1 cellular context compared by ENCODE assay signal in the genomic region with DNA sequence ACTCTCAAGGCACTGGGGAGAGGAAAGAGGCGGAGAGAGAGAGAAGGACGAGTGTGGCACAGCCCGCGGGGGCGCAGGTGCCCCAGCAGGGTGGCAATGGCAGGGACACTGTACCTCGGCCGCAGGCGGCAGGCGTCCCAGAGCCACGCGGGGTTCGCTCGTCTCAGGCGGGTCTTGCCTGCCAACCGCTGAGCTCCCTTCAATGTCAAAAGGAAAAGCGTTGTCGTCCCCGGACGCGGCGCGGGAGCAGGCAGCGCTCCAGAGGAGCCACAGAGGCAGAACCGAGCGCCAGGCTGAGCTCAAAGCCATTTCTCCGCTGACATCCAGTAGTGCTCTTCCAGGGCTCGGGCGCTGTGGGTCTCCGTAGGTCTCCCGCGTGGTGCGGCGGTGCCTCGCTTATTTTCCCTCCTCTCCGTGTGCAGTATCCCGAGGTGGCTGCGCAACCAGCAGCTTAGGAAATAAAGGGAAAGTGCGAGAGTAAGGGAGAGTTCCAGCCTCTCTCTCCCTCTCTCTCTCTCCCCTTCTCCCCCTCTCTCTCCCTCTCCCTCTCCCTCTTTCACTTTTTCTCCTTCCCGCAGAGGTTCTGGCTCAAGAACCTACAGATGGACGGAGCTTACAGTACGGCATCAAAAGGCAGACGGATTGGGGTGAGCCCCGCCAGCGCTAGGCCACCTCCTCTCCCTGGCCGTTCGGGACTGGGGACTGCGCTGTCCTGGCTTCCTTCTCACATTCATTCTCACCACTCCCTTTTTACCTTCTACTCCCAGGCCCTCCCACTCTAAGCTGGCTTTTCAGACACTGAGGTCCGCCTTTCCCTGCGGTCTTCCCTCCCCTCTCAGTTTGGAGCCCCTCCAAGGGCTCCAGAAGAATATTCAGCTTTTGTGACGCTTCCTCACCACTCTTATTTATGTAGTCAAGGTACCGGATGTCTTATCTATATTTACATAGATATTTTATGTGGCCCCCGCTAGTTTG.
TF ChIP-seq lines count a peak whose summit lies in the region.

Gene LAMA4 (minus strand): TSS at position 726 of the 975 bp plus-strand sequence. CDS start 417 bp downstream, at position 309.

TF ChIP-seq in HCT116, 20 proteins besides CTCF, POLR2A, EP300 and RAD21:
- TF ChIP-seq, protein P1, sequence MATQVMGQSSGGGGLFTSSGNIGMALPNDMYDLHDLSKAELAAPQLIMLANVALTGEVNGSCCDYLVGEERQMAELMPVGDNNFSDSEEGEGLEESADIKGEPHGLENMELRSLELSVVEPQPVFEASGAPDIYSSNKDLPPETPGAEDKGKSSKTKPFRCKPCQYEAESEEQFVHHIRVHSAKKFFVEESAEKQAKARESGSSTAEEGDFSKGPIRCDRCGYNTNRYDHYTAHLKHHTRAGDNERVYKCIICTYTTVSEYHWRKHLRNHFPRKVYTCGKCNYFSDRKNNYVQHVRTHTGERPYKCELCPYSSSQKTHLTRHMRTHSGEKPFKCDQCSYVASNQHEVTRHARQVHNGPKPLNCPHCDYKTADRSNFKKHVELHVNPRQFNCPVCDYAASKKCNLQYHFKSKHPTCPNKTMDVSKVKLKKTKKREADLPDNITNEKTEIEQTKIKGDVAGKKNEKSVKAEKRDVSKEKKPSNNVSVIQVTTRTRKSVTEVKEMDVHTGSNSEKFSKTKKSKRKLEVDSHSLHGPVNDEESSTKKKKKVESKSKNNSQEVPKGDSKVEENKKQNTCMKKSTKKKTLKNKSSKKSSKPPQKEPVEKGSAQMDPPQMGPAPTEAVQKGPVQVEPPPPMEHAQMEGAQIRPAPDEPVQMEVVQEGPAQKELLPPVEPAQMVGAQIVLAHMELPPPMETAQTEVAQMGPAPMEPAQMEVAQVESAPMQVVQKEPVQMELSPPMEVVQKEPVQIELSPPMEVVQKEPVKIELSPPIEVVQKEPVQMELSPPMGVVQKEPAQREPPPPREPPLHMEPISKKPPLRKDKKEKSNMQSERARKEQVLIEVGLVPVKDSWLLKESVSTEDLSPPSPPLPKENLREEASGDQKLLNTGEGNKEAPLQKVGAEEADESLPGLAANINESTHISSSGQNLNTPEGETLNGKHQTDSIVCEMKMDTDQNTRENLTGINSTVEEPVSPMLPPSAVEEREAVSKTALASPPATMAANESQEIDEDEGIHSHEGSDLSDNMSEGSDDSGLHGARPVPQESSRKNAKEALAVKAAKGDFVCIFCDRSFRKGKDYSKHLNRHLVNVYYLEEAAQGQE (IDR thresholded peaks at IDR 0.05; ENCODE audit: low read depth) = no peak
- TF ChIP-seq ZFX (IDR thresholded peaks at IDR 0.05) (no peak), SIN3A (IDR thresholded peaks at IDR 0.05; ENCODE audit: low read depth) (no peak), CEBPB (IDR thresholded peaks at IDR 0.05; ENCODE audit: low read depth) (no peak), POLR2AphosphoS5 (IDR thresholded peaks at IDR 0.05; ENCODE audit: low read depth, low read length) (no peak), EGR1 (IDR thresholded peaks at IDR 0.05; ENCODE audit: low read depth) (no peak), EZH2phosphoT487 (IDR thresholded peaks at IDR 0.05; ENCODE audit: borderline replicate concordance) (no peak), SRF (IDR thresholded peaks at IDR 0.05; ENCODE audit: low read depth) (no peak), JUND (IDR thresholded peaks at IDR 0.05) (no peak), EZH2 (IDR thresholded peaks at IDR 0.05) (no peak), TCF7L2 (IDR thresholded peaks at IDR 0.05; ENCODE audit: borderline replicate concordance, extremely low read depth, insufficient read depth, insufficient read length) (no peak), ZNF274 (IDR thresholded peaks at IDR 0.05; ENCODE audit: low read depth, low read length) (no peak), ELF1 (IDR thresholded peaks at IDR 0.05; ENCODE audit: borderline replicate concordance, low read depth) (no peak), CBX3 (IDR thresholded peaks at IDR 0.05; ENCODE audit: low read depth) (no peak)
- TF ChIP-seq, protein P2, sequence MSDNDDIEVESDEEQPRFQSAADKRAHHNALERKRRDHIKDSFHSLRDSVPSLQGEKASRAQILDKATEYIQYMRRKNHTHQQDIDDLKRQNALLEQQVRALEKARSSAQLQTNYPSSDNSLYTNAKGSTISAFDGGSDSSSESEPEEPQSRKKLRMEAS (IDR thresholded peaks at IDR 0.05) = no peak; the same call in 1 of the 2 replicates
TF ChIP-seq in HCT116: peak in this region for 0.
